10 cellular contexts compared by ENCODE assay signal in the genomic region with DNA sequence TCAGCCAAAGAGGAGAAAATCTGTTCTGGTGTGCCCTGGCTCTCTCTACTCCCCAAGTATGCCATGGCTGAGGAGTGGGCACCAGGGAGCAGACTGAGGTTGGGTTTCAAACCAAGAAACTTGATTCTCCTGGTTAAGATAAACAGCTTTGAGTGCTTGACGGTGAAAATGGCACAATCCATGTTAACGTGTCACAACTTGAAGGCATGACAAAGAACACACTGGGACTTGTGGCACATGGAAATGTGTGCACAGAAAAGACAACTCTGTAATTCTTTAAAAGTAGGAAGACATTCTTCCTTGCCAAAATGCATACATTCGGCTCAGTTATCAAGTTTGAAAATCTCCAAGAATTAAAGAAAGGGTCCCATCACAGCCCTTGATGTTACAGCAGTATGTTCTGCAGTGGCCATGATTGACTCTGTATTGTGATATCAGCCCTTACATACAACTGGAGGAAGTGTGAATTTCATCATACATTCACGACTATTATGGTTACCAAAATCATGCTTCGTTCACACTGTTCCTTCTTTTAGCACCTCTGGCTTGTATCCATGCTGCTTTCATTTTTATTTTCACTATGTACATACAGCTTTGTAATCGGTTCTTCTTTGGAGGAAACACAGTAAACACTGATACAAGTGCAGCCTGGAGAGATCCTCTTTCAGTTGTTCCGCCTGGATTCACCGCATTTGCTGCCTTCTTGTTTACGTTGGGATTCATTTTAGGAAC.
A peak's percentile ranks its signal among the peaks of the same experiment; 100 is the strongest.
DNase-seq lines count a peak whose midpoint lies in the region; ATAC-seq and TF ChIP-seq lines count a peak whose summit lies in the region.
"Had no signal": no experiment of that assay in that cellular context is flagged by ENCODE, and none has a peak within 500 bp of the region (broad histone marks: within the 10 kb centered on the region; RNA-seq: fewer than 3 reads in every experiment).

No MANE protein-coding gene starts in this region.

- peak overlapping the region; percentile 31 for H2AFZ ChIP-seq in parathyroid adenoma

- TF ChIP-seq CTCF in VCaP (conservative IDR thresholded peaks at IDR 0.05) (no peak), parathyroid adenoma (IDR thresholded peaks at IDR 0.05) (no peak)

- H3K27me3 ChIP-seq in parathyroid adenoma (ENCODE audit: control insufficient read depth, insufficient read depth, low read length) = no peaks in the 10 kb centered on the region
- H3K27me3 ChIP-seq: SJCRH30 had no signal

- H3K9ac ChIP-seq in parathyroid adenoma = no peak overlapping the region

- DNase-seq in NCI-H128 (lab: John Stamatoyannopoulos, UW; ENCODE audit: unreplicated experiment) (peak; percentile 41), AG08396 (ENCODE audit: low spot score) (no peak), NCI-H2227 treated with DMSO at 0.1 percent for 48 hours (lab: John Stamatoyannopoulos, UW) (no peak)
- DNase-seq: mesendoderm, SJCRH30, spleen had no signal

- H3K36me3 ChIP-seq in parathyroid adenoma (ENCODE audit: control insufficient read depth, insufficient read depth, low read length) = no peaks in the 10 kb centered on the region
- H3K36me3 ChIP-seq: SJCRH30 had no signal

- ATAC-seq in GM18907 (IDR thresholded peaks at IDR 0.05; ENCODE audit: unreplicated experiment) (peak; percentile 50), GM21737 (IDR thresholded peaks at IDR 0.05; ENCODE audit: unreplicated experiment) (no peak)

- no peaks in the 10 kb centered on the region for H3K9me3 ChIP-seq in parathyroid adenoma (ENCODE audit: control insufficient read depth, low read length)
- H3K9me3 ChIP-seq: spleen had no signal

- no peak overlapping the region for H3K4me3 ChIP-seq in parathyroid adenoma (ENCODE audit: low read depth, low read length)
- H3K4me3 ChIP-seq: SJCRH30, spleen had no signal

- H3K4me1 ChIP-seq in parathyroid adenoma = peaks cover 5% of the 10 kb centered on the region

- H3K27ac ChIP-seq in VCaP (peak overlapping the region; percentile 72), parathyroid adenoma (no peak overlapping the region)
- H3K27ac ChIP-seq: SJCRH30 had no signal

- peak overlapping the region; percentile 34 for H3K4me2 ChIP-seq in parathyroid adenoma (ENCODE audit: low read length)

- H3K79me2 ChIP-seq in parathyroid adenoma = no peaks in the 10 kb centered on the region
